In genomic region chr11:5624489-5625278, GRCh38 we compare ENCODE assay signal across 8 cellular contexts. TPM values are rescaled to one million over a fixed set of nuclear protein-coding genes. Genes with fewer than 3 reads are reported as not detected.
DNase-seq lines count a peak whose midpoint lies in the region; TF ChIP-seq lines count a peak whose summit lies in the region.

Gene TRIM34 (plus strand): TSS chr11:5625001. CDS start chr11:5632332, 7,331 bp downstream.

- H3K36me3 Mint-ChIP-seq in CD14-positive monocyte (peaks cover 11 to 15% of the 10 kb centered on the region in 2 donors), immature natural killer cell (peaks cover 0 to 5% (median 3%) of the 10 kb centered on the region in 3 donors)

- peak within 1 kb of the TSS; percentile 94 to 98 for H3K4me3 Mint-ChIP-seq in CD14-positive monocyte
- peak within 1 kb of the TSS; percentile 87 to 93 (median 89) for H3K4me3 Mint-ChIP-seq in immature natural killer cell

- intact Hi-C loops in CD14-positive monocyte (cut with micrococcal nuclease) = loop anchor here in 1 of 2 donors (5.0 kb wide), 1 partner anchor 63 kb away; the partner anchor contains the start of genes TRIM22 and TRIM5

- H3K27ac Mint-ChIP-seq in CD14-positive monocyte (peak within 1 kb of the TSS; percentile 91 to 98 (median 96)), immature natural killer cell (peak within 1 kb of the TSS; percentile 87 to 94 (median 92))

- TF ChIP-seq CTCF in CD14-positive monocyte (IDR thresholded peaks at IDR 0.05) = no peak
- no peak for TF ChIP-seq CTCF in GM20000 (IDR thresholded peaks at IDR 0.05; ENCODE audit: extremely low read depth, missing control alignments)
- TF ChIP-seq CTCF in HL-60 (IDR thresholded peaks at IDR 0.05; ENCODE audit: insufficient read depth, low read length) = no peak

- H3K9me3 Mint-ChIP-seq in CD14-positive monocyte = peaks cover 0 to 4% (median 0%) of the 10 kb centered on the region in 7 donors
- peaks cover 0 to 2% (median 0%) of the 10 kb centered on the region in 6 donors for H3K9me3 Mint-ChIP-seq in immature natural killer cell

- DNase-seq in CD14-positive monocyte (ENCODE audit: low spot score) (peak; percentile 67), GM20000 (ENCODE audit: low spot score) (peak; percentile 86), HL-60 (ENCODE audit: low read depth in 1 of 2, low spot score in 1 of 2) (peak; percentile 15 to 84), T-helper 9 cell (peak; percentile 26), T47D (ENCODE audit: low read depth in 1 of 2, low spot score in 1 of 2) (peak; percentile 72 to 77), immature natural killer cell (peak; percentile 67 to 74 (median 74)), NCI-H526 treated with DMSO at 0.1 percent for 48 hours (lab: John Stamatoyannopoulos, UW) (no peak)
- DNase-seq in stimulated activated CD4-positive, alpha-beta T cell treated with anti-CD3 and anti-CD28 coated beads, Interleukin-12 subunit alpha, Interleukin-12 subunit beta, amount 100 ng/mL, for 48 hours (ENCODE audit: low read depth in 2 of 3, low spot score in 1 of 3) = peak; percentile 29 to 60 (median 30)

- H3K27me3 Mint-ChIP-seq in CD14-positive monocyte (ENCODE audit: low read depth in 3 of 3) (peaks cover 0 to 1% (median 1%) of the 10 kb centered on the region in 3 donors), immature natural killer cell (ENCODE audit: low read depth in 3 of 3) (no peaks in the 10 kb centered on the region)

- in situ Hi-C loops in T47D (cut with HindIII; ENCODE audit: low pct_unique_long_range_greater_than_20kb, low sequenced_read_pairs) = no loop called here

- no peaks in the 10 kb centered on the region for H3K27me3 ChIP-seq in HL-60 (ENCODE audit: insufficient read depth, poor library complexity, severe bottlenecking)

- H3K4me1 Mint-ChIP-seq in CD14-positive monocyte = peaks cover 39% of the 10 kb centered on the region
- H3K4me1 Mint-ChIP-seq in immature natural killer cell = peaks cover 44 to 58% of the 10 kb centered on the region in 2 donors

- peak within 1 kb of the TSS; percentile 49 for H3K4me3 ChIP-seq in HL-60 (replicated peaks; ENCODE audit: insufficient read depth, low read length)

- peak within 1 kb of the TSS; percentile 57 for H3K27ac ChIP-seq in HL-60 (replicated peaks)

RNA-seq across cellular contexts. Expression of gene TRIM34, which starts in this region (rescaled TPM):
- polyA plus RNA-seq in CD14-positive monocyte (10 to 100 TPM; 21.9 to 23.5 TPM), immature natural killer cell (10 to 100 TPM; 13.6 to 37.6 (median 18.8) TPM)
